In genomic region chr6:117916483-117916882, GRCh38 we compare ENCODE assay signal across 36 cellular contexts. TPM values are rescaled to one million over a fixed set of nuclear protein-coding genes. Genes with fewer than 3 reads are reported as not detected.
"Had no signal": no experiment of that assay in that cellular context is flagged by ENCODE, and none has a peak within 500 bp of the region (broad histone marks: within the 10 kb centered on the region; RNA-seq: fewer than 3 reads in every experiment).

No MANE protein-coding gene starts in this region.

- H3K27ac ChIP-seq: KMS-11 had no signal

- DNase-seq: Karpas-422, MG63, MM.1S, MV-4-11, NCI-H1048, NCI-H1092, NCI-H1092 treated with DMSO at 0.1 percent for 48 hours, NCI-H1105, NCI-H1105 treated with DMSO at 0.1 percent for 48 hours, NCI-H1417, NCI-H1417 treated with DMSO at 0.1 percent for 48 hours, NCI-H1436, NCI-H1436 treated with DMSO at 0.1 percent for 48 hours, NCI-H146, NCI-H1694, NCI-H1694 treated with DMSO at 0.1 percent for 48 hours, NCI-H187, NCI-H187 treated with DMSO at 0.1 percent for 48 hours, NCI-H1930, NCI-H2029, NCI-H2029 treated with DMSO at 0.1 percent for 48 hours, NCI-H2081, NCI-H2081 treated with DMSO at 0.1 percent for 48 hours, NCI-H2107, NCI-H2171, NCI-H2171 treated with DMSO at 0.1 percent for 48 hours, NCI-H2227 treated with DMSO at 0.1 percent for 48 hours, NCI-H226, NCI-H446, NCI-H446 treated with DMSO at 0.1 percent for 48 hours, NCI-H510A, NCI-H510A treated with DMSO at 0.1 percent for 48 hours had no signal

- H3K9me3 ChIP-seq: MG63 had no signal

- H3K36me3 ChIP-seq: MG63 had no signal

- H3K4me3 ChIP-seq: MG63 had no signal

RNA-seq across cellular contexts. Expression of gene SLC35F1, which starts 9.4 kb away (rescaled TPM):
- total RNA-seq: LHCN-M2, MCF 10A, NCI-H460 had no signal
